Comparison of ENCODE assay signal across 19 cellular contexts in the genomic region with DNA sequence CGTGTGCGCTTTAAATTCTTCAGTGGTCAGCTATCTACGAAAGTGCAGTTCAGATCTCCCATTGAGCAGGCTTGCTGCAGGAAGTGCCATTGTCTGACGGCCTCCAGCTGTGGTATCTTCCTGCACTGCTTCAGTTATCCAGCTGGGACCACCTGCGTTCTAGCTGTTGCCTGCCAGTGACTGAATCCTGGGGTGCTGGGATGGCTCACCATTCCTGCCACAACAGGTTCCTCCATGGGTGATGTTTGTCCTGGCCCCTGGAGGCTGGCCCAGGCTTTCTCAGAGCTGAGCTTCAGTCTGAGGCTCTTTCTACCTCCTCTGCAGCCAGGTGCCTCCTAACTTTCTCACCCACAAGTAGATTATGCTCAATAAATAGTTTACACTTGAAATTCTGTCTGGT.
"Had no signal": no experiment of that assay in that cellular context is flagged by ENCODE, and none has a peak within 500 bp of the region (broad histone marks: within the 10 kb centered on the region; RNA-seq: fewer than 3 reads in every experiment).

No MANE protein-coding gene starts in this region.

- H3K27ac Mint-ChIP-seq: activated CD4-positive, alpha-beta memory T cell treated with anti-CD3 and anti-CD28 coated beads, Interleukin-2, amount 10 ng/mL, durations not matched to agents 7 days and 5 days; activated naive CD4-positive, alpha-beta T cell treated with anti-CD3 and anti-CD28 coated beads, Interleukin-2, amount 10 ng/mL, durations not matched to agents 7 days and 5 days; naive thymus-derived CD8-positive, alpha-beta T cell; stimulated activated effector memory CD8-positive, alpha-beta T cell treated with anti-CD3 and anti-CD28 coated beads, Interleukin-12 subunit alpha, Interleukin-12 subunit beta, amount 100 ng/mL, for 72 hours; T-cell had no signal

- DNase-seq: activated CD4-positive, alpha-beta memory T cell treated with anti-CD3 and anti-CD28 coated beads, Interleukin-2, amount 10 ng/mL, durations not matched to agents 7 days and 5 days; activated CD4-positive, alpha-beta T cell treated with anti-CD3 and anti-CD28 coated beads for 48 hours; activated CD4-positive, CD25-positive, alpha-beta regulatory T cell; activated naive CD4-positive, alpha-beta T cell treated with anti-CD3 and anti-CD28 coated beads, Interleukin-2, amount 10 ng/mL, durations not matched to agents 7 days and 5 days; activated T-cell treated with anti-CD3 and anti-CD28 coated beads, Interleukin-2, amount 50 U/mL, for 4 hours; aorta; brain microvascular endothelial cell; central memory CD4-positive, alpha-beta T cell; left ventricle myocardium inferior; naive thymus-derived CD8-positive, alpha-beta T cell; sigmoid colon; stimulated activated CD4-positive, alpha-beta T cell treated with anti-CD3 and anti-CD28 coated beads, Interleukin-4, amount 100 ng/mL, for 24 hours; T-cell; tibial artery had no signal

- H3K4me1 Mint-ChIP-seq: activated CD4-positive, alpha-beta memory T cell treated with anti-CD3 and anti-CD28 coated beads, Interleukin-2, amount 10 ng/mL, durations not matched to agents 7 days and 5 days; activated naive CD4-positive, alpha-beta T cell treated with anti-CD3 and anti-CD28 coated beads, Interleukin-2, amount 10 ng/mL, durations not matched to agents 7 days and 5 days; naive thymus-derived CD8-positive, alpha-beta T cell; stimulated activated effector memory CD8-positive, alpha-beta T cell treated with anti-CD3 and anti-CD28 coated beads, Interleukin-12 subunit alpha, Interleukin-12 subunit beta, amount 100 ng/mL, for 72 hours; T-cell had no signal

- H3K36me3 ChIP-seq: brain microvascular endothelial cell, left ventricle myocardium inferior, sigmoid colon, tibial artery had no signal

- H3K27me3 Mint-ChIP-seq: activated CD4-positive, alpha-beta memory T cell treated with anti-CD3 and anti-CD28 coated beads, Interleukin-2, amount 10 ng/mL, durations not matched to agents 7 days and 5 days; activated naive CD4-positive, alpha-beta T cell treated with anti-CD3 and anti-CD28 coated beads, Interleukin-2, amount 10 ng/mL, durations not matched to agents 7 days and 5 days had no signal

- H3K4me3 Mint-ChIP-seq: activated CD4-positive, alpha-beta memory T cell treated with anti-CD3 and anti-CD28 coated beads, Interleukin-2, amount 10 ng/mL, durations not matched to agents 7 days and 5 days; activated naive CD4-positive, alpha-beta T cell treated with anti-CD3 and anti-CD28 coated beads, Interleukin-2, amount 10 ng/mL, durations not matched to agents 7 days and 5 days; activated T-cell treated with anti-CD3 and anti-CD28 coated beads, Interleukin-2, amount 50 U/mL, for 4 hours; naive thymus-derived CD8-positive, alpha-beta T cell; stimulated activated effector memory CD8-positive, alpha-beta T cell treated with anti-CD3 and anti-CD28 coated beads, Interleukin-12 subunit alpha, Interleukin-12 subunit beta, amount 100 ng/mL, for 72 hours; T-cell had no signal

- H3K27me3 ChIP-seq: brain microvascular endothelial cell, dorsolateral prefrontal cortex had no signal

- H3K9ac ChIP-seq: parathyroid adenoma had no signal

- H3K36me3 Mint-ChIP-seq: activated naive CD4-positive, alpha-beta T cell treated with anti-CD3 and anti-CD28 coated beads, Interleukin-2, amount 10 ng/mL, durations not matched to agents 7 days and 5 days; naive thymus-derived CD8-positive, alpha-beta T cell; stimulated activated effector memory CD8-positive, alpha-beta T cell treated with anti-CD3 and anti-CD28 coated beads, Interleukin-12 subunit alpha, Interleukin-12 subunit beta, amount 100 ng/mL, for 72 hours; T-cell had no signal

- H3K9me3 Mint-ChIP-seq: activated T-cell treated with anti-CD3 and anti-CD28 coated beads, Interleukin-2, amount 50 U/mL, for 4 hours; stimulated activated effector memory CD8-positive, alpha-beta T cell treated with anti-CD3 and anti-CD28 coated beads, Interleukin-12 subunit alpha, Interleukin-12 subunit beta, amount 100 ng/mL, for 72 hours; T-cell had no signal

- H3K4me1 ChIP-seq: left ventricle myocardium inferior, parathyroid adenoma, sigmoid colon, tibial artery had no signal

- H3K4me3 ChIP-seq: dorsolateral prefrontal cortex, left ventricle myocardium inferior, sigmoid colon, tibial artery had no signal

- H3K27ac ChIP-seq: brain microvascular endothelial cell, dorsolateral prefrontal cortex, left ventricle myocardium inferior, parathyroid adenoma, sigmoid colon, tibial artery had no signal

- H3K79me2 ChIP-seq: parathyroid adenoma had no signal

- H2AFZ ChIP-seq: parathyroid adenoma had no signal

- ATAC-seq: activated T-cell treated with anti-CD3 and anti-CD28 coated beads, Interleukin-2, amount 50 U/mL, for 4 hours; naive thymus-derived CD8-positive, alpha-beta T cell; stimulated activated effector memory CD8-positive, alpha-beta T cell treated with anti-CD3 and anti-CD28 coated beads, Interleukin-12 subunit alpha, Interleukin-12 subunit beta, amount 100 ng/mL, for 72 hours; T-cell had no signal

- FAIRE-seq: colon, frontal cortex had no signal

- H3K9me3 ChIP-seq: left ventricle myocardium inferior, sigmoid colon, tibial artery had no signal
